In genomic region chr4:54378461-54378860, GRCh38 we compare ENCODE assay signal across 14 cellular contexts.
"Had no signal": no experiment of that assay in that cellular context is flagged by ENCODE, and none has a peak within 500 bp of the region (broad histone marks: within the 10 kb centered on the region; RNA-seq: fewer than 3 reads in every experiment).

No MANE protein-coding gene starts in this region.

- H3K36me3 ChIP-seq: tibial artery, vagina had no signal

- H3K4me1 ChIP-seq: parathyroid adenoma, tibial artery, vagina had no signal

- H3K27ac Mint-ChIP-seq: activated naive CD8-positive, alpha-beta T cell treated with anti-CD3 and anti-CD28 coated beads for 36 hours; activated T-helper 1 cell treated with anti-CD3 and anti-CD28 coated beads, Interleukin-12 subunit alpha, Interleukin-12 subunit beta, Interleukin-2, Interleukin-4 antibody, amounts not matched to agents 30 ng/mL and 10 ng/mL and 1 ng/mL, durations not matched to agents 14 hours and 24 hours and 36 hours; endodermal cell; naive thymus-derived CD4-positive, alpha-beta T cell had no signal

- H3K4me3 Mint-ChIP-seq: activated naive CD8-positive, alpha-beta T cell treated with anti-CD3 and anti-CD28 coated beads for 36 hours; activated T-helper 1 cell treated with anti-CD3 and anti-CD28 coated beads, Interleukin-12 subunit alpha, Interleukin-12 subunit beta, Interleukin-2, Interleukin-4 antibody, amounts not matched to agents 30 ng/mL and 10 ng/mL and 1 ng/mL, durations not matched to agents 14 hours and 24 hours and 36 hours; endodermal cell; naive thymus-derived CD4-positive, alpha-beta T cell had no signal

- H3K4me3 ChIP-seq: dorsolateral prefrontal cortex, mucosa of descending colon, tibial artery, vagina had no signal

- H3K9me3 ChIP-seq: mucosa of descending colon, tibial artery, vagina had no signal

- H3K36me3 Mint-ChIP-seq: activated naive CD8-positive, alpha-beta T cell treated with anti-CD3 and anti-CD28 coated beads for 36 hours; naive thymus-derived CD4-positive, alpha-beta T cell had no signal

- H3K9me3 Mint-ChIP-seq: activated T-helper 1 cell treated with anti-CD3 and anti-CD28 coated beads, Interleukin-12 subunit alpha, Interleukin-12 subunit beta, Interleukin-2, Interleukin-4 antibody, amounts not matched to agents 30 ng/mL and 10 ng/mL and 1 ng/mL, durations not matched to agents 14 hours and 24 hours and 36 hours; endodermal cell; naive thymus-derived CD4-positive, alpha-beta T cell had no signal

- H3K4me1 Mint-ChIP-seq: activated naive CD8-positive, alpha-beta T cell treated with anti-CD3 and anti-CD28 coated beads for 36 hours had no signal

- H3K27me3 ChIP-seq: tibial artery, vagina had no signal

- ATAC-seq: left lobe of liver; mucosa of descending colon; naive thymus-derived CD4-positive, alpha-beta T cell had no signal

- H3K27ac ChIP-seq: dorsolateral prefrontal cortex, parathyroid adenoma, tibial artery, vagina had no signal

- DNase-seq: activated CD4-positive, CD25-positive, alpha-beta regulatory T cell treated with anti-CD3 and anti-CD28 coated beads, Interleukin-2, amount 50 U/mL, for 72 hours; activated naive CD8-positive, alpha-beta T cell treated with anti-CD3 and anti-CD28 coated beads for 36 hours; dorsolateral prefrontal cortex; endodermal cell; mucosa of descending colon; naive thymus-derived CD4-positive, alpha-beta T cell; stimulated activated CD4-positive, alpha-beta T cell treated with anti-CD3 and anti-CD28 coated beads, Interleukin-4, amount 100 ng/mL, for 24 hours; stimulated activated naive CD4-positive, alpha-beta T cell; T1000; tibial artery had no signal
